9 cellular contexts compared by ENCODE assay signal in genomic region chr12:132622437-132623071, GRCh38. TPM values are rescaled to one million over a fixed set of nuclear protein-coding genes. Genes with fewer than 3 reads are reported as not detected.
DNase-seq lines count a peak whose midpoint lies in the region; ATAC-seq and TF ChIP-seq lines count a peak whose summit lies in the region.
"Had no signal": no experiment of that assay in that cellular context is flagged by ENCODE, and none has a peak within 500 bp of the region (broad histone marks: within the 10 kb centered on the region; RNA-seq: fewer than 3 reads in every experiment).

No MANE protein-coding gene starts in this region.

- no peak overlapping the region for H3K4me3 Mint-ChIP-seq in activated T-helper 1 cell treated with anti-CD3 and anti-CD28 coated beads, Interleukin-12 subunit alpha, Interleukin-12 subunit beta, Interleukin-2, Interleukin-4 antibody, amounts not matched to agents 30 ng/mL and 10 ng/mL and 1 ng/mL, durations not matched to agents 14 hours and 24 hours and 36 hours
- no peak overlapping the region for H3K4me3 Mint-ChIP-seq in stimulated activated effector memory CD8-positive, alpha-beta T cell treated with anti-CD3 and anti-CD28 coated beads, Interleukin-12 subunit alpha, Interleukin-12 subunit beta, amount 100 ng/mL, for 72 hours

- peak; percentile 38 for ATAC-seq in stimulated activated effector memory CD8-positive, alpha-beta T cell treated with anti-CD3 and anti-CD28 coated beads, Interleukin-12 subunit alpha, Interleukin-12 subunit beta, amount 100 ng/mL, for 72 hours
- no peak for ATAC-seq in GM18873 (IDR thresholded peaks at IDR 0.05; ENCODE audit: low FRiP score, unreplicated experiment)

- peak overlapping the region; percentile 52 for H3K27ac Mint-ChIP-seq in activated T-helper 1 cell treated with anti-CD3 and anti-CD28 coated beads, Interleukin-12 subunit alpha, Interleukin-12 subunit beta, Interleukin-2, Interleukin-4 antibody, amounts not matched to agents 30 ng/mL and 10 ng/mL and 1 ng/mL, durations not matched to agents 14 hours and 24 hours and 36 hours
- peak overlapping the region; percentile 69 for H3K27ac Mint-ChIP-seq in stimulated activated effector memory CD8-positive, alpha-beta T cell treated with anti-CD3 and anti-CD28 coated beads, Interleukin-12 subunit alpha, Interleukin-12 subunit beta, amount 100 ng/mL, for 72 hours

- intact Hi-C loops in activated T-helper 1 cell treated with anti-CD3 and anti-CD28 coated beads, Interleukin-12 subunit alpha, Interleukin-12 subunit beta, Interleukin-2, Interleukin-4 antibody, amounts not matched to agents 30 ng/mL and 10 ng/mL and 1 ng/mL, durations not matched to agents 14 hours and 24 hours and 36 hours (cut with micrococcal nuclease): no loop called here

- in situ Hi-C loops in GM13976 (cut with MboI; ENCODE audit: low sequenced_read_pairs, unreplicated experiment): loop anchor here (25.0 kb wide), 1 partner anchor 210 kb away; no protein-coding TSS in a partner anchor

- peaks cover 14% of the 10 kb centered on the region for H3K36me3 Mint-ChIP-seq in activated T-helper 1 cell treated with anti-CD3 and anti-CD28 coated beads, Interleukin-12 subunit alpha, Interleukin-12 subunit beta, Interleukin-2, Interleukin-4 antibody, amounts not matched to agents 30 ng/mL and 10 ng/mL and 1 ng/mL, durations not matched to agents 14 hours and 24 hours and 36 hours (ENCODE audit: low read depth)
- peaks cover 36% of the 10 kb centered on the region for H3K36me3 Mint-ChIP-seq in stimulated activated effector memory CD8-positive, alpha-beta T cell treated with anti-CD3 and anti-CD28 coated beads, Interleukin-12 subunit alpha, Interleukin-12 subunit beta, amount 100 ng/mL, for 72 hours

- peaks cover 4% of the 10 kb centered on the region for H3K4me1 Mint-ChIP-seq in activated T-helper 1 cell treated with anti-CD3 and anti-CD28 coated beads, Interleukin-12 subunit alpha, Interleukin-12 subunit beta, Interleukin-2, Interleukin-4 antibody, amounts not matched to agents 30 ng/mL and 10 ng/mL and 1 ng/mL, durations not matched to agents 14 hours and 24 hours and 36 hours (ENCODE audit: low read depth)
- H3K4me1 Mint-ChIP-seq in stimulated activated effector memory CD8-positive, alpha-beta T cell treated with anti-CD3 and anti-CD28 coated beads, Interleukin-12 subunit alpha, Interleukin-12 subunit beta, amount 100 ng/mL, for 72 hours: peaks cover 16% of the 10 kb centered on the region

- TF ChIP-seq CTCF in GM13976 (IDR thresholded peaks at IDR 0.05; ENCODE audit: borderline replicate concordance, control extremely low read depth, extremely low read depth, insufficient read depth, missing control alignments): no peak

- H3K9me3 Mint-ChIP-seq in activated T-helper 1 cell treated with anti-CD3 and anti-CD28 coated beads, Interleukin-12 subunit alpha, Interleukin-12 subunit beta, Interleukin-2, Interleukin-4 antibody, amounts not matched to agents 30 ng/mL and 10 ng/mL and 1 ng/mL, durations not matched to agents 14 hours and 24 hours and 36 hours: peaks cover 4% of the 10 kb centered on the region
- no peaks in the 10 kb centered on the region for H3K9me3 Mint-ChIP-seq in stimulated activated effector memory CD8-positive, alpha-beta T cell treated with anti-CD3 and anti-CD28 coated beads, Interleukin-12 subunit alpha, Interleukin-12 subunit beta, amount 100 ng/mL, for 72 hours

- peaks cover 8% of the 10 kb centered on the region for H3K27me3 Mint-ChIP-seq in activated T-helper 1 cell treated with anti-CD3 and anti-CD28 coated beads, Interleukin-12 subunit alpha, Interleukin-12 subunit beta, Interleukin-2, Interleukin-4 antibody, amounts not matched to agents 30 ng/mL and 10 ng/mL and 1 ng/mL, durations not matched to agents 14 hours and 24 hours and 36 hours (ENCODE audit: insufficient read depth)

- DNase-seq in NCI-H82 (lab: John Stamatoyannopoulos, UW): peak; percentile 42
- DNase-seq in NCI-H82 treated with DMSO at 0.1 percent for 48 hours (lab: John Stamatoyannopoulos, UW; ENCODE audit: unreplicated experiment): no peak
- DNase-seq in activated T-helper 1 cell treated with anti-CD3 and anti-CD28 coated beads, Interleukin-12 subunit alpha, Interleukin-12 subunit beta, Interleukin-2, Interleukin-4 antibody, amounts not matched to agents 30 ng/mL and 10 ng/mL and 1 ng/mL, durations not matched to agents 14 hours and 24 hours and 36 hours (ENCODE audit: low spot score): no peak
- peak; percentile 11 for DNase-seq in inferior parietal cortex (ENCODE audit: extremely low spot score)
- no peak for DNase-seq in stimulated activated effector memory CD8-positive, alpha-beta T cell treated with anti-CD3 and anti-CD28 coated beads, Interleukin-12 subunit alpha, Interleukin-12 subunit beta, amount 100 ng/mL, for 72 hours (ENCODE audit: low spot score in 2 of 2)
- no peak for DNase-seq in RPMI8226
- DNase-seq in GM13976 (ENCODE audit: low spot score): no peak

RNA-seq across cellular contexts. Expression of gene P2RX2, which starts 4.0 kb away (rescaled TPM):
- not detected in 2 replicates for total RNA-seq in activated T-helper 1 cell treated with anti-CD3 and anti-CD28 coated beads, Interleukin-12 subunit alpha, Interleukin-12 subunit beta, Interleukin-2, Interleukin-4 antibody, amounts not matched to agents 30 ng/mL and 10 ng/mL and 1 ng/mL, durations not matched to agents 14 hours and 24 hours and 36 hours
- total RNA-seq: cardiac muscle cell had no signal

RNA-seq across cellular contexts. Expression of gene LRCOL1, which starts 12.2 kb away (rescaled TPM):
- total RNA-seq in activated T-helper 1 cell treated with anti-CD3 and anti-CD28 coated beads, Interleukin-12 subunit alpha, Interleukin-12 subunit beta, Interleukin-2, Interleukin-4 antibody, amounts not matched to agents 30 ng/mL and 10 ng/mL and 1 ng/mL, durations not matched to agents 14 hours and 24 hours and 36 hours: not detected in 2 replicates
- total RNA-seq: cardiac muscle cell had no signal

Comparison
In these comparisons a context has a peak if more than half of its experiments do, and no peak if none do; other contexts are left out.
1. DNase-seq: peak in NCI-H82 (single experiment) and inferior parietal cortex (single experiment); none in NCI-H82 treated with DMSO at 0.1 percent for 48 hours (single experiment), activated T-helper 1 cell treated with anti-CD3 and anti-CD28 coated beads, Interleukin-12 subunit alpha, Interleukin-12 subunit beta, Interleukin-2, Interleukin-4 antibody, amounts not matched to agents 30 ng/mL and 10 ng/mL and 1 ng/mL, durations not matched to agents 14 hours and 24 hours and 36 hours (single experiment), stimulated activated effector memory CD8-positive, alpha-beta T cell treated with anti-CD3 and anti-CD28 coated beads, Interleukin-12 subunit alpha, Interleukin-12 subunit beta, amount 100 ng/mL, for 72 hours (0 of 2), RPMI8226 (single experiment) and GM13976 (single experiment).